In genomic region chr4:141849778-141850177, GRCh38 we compare ENCODE assay signal across 20 cellular contexts.
A peak's percentile ranks its signal among the peaks of the same experiment; 100 is the strongest.
DNase-seq lines count a peak whose midpoint lies in the region; ATAC-seq, FAIRE-seq and TF ChIP-seq lines count a peak whose summit lies in the region.
"Had no signal": no experiment of that assay in that cellular context is flagged by ENCODE, and none has a peak within 500 bp of the region (broad histone marks: within the 10 kb centered on the region; RNA-seq: fewer than 3 reads in every experiment).

No MANE protein-coding gene starts in this region.

- ATAC-seq in A549: no peak
- peak; percentile 40 for ATAC-seq in body of pancreas
- no peak for ATAC-seq in HG03469 (IDR thresholded peaks at IDR 0.05; ENCODE audit: unreplicated experiment)
- no peak for ATAC-seq in HG02852 (IDR thresholded peaks at IDR 0.05; ENCODE audit: unreplicated experiment)
- no peak for ATAC-seq in HG03039 (IDR thresholded peaks at IDR 0.05; ENCODE audit: unreplicated experiment)

- H3K4me2 ChIP-seq in A549: peak overlapping the region; percentile 54
- H3K4me2 ChIP-seq: KMS-11 had no signal

- TF ChIP-seq CTCF in A549 (IDR thresholded peaks at IDR 0.05) (no peak), body of pancreas (IDR thresholded peaks at IDR 0.05) (no peak)

- WGBS in A549 (ENCODE audit: missing lambda C conversion rate): 24% methylated on average over 1 of the region's 1 CpG
- 11 to 17% methylated on average over 1 of the region's 1 CpG for WGBS in body of pancreas, 2 donors

- TF ChIP-seq EP300 in A549 (IDR thresholded peaks at IDR 0.05): no peak

- TF ChIP-seq POLR2A in A549 (IDR thresholded peaks at IDR 0.05; ENCODE audit: low read length) (no peak), body of pancreas (IDR thresholded peaks at IDR 0.05) (no peak)

- no peaks in the 10 kb centered on the region for H3K36me3 ChIP-seq in body of pancreas (replicated peaks in 1 of 2; ENCODE audit: insufficient read depth in 1 of 2, low read depth in 2 of 2)
- H3K36me3 ChIP-seq: BE2C, Peyer's patch had no signal

- H3K4me3 ChIP-seq in A549: no peak overlapping the region
- no peak overlapping the region for H3K4me3 ChIP-seq in body of pancreas
- H3K4me3 ChIP-seq: Peyer's patch had no signal

- H3K27ac ChIP-seq in A549 (peak overlapping the region in 1 of 2 experiments; percentile 16; a peak in 1 of 6 replicates), body of pancreas (peak overlapping the region in 1 of 4 donors; percentile 23)
- H3K27ac ChIP-seq: KMS-11, Peyer's patch had no signal

- CTCF ChIA-PET in A549 (lab: Yijun Ruan, JAX): no interaction called here

- H3K9me3 ChIP-seq in A549: no peaks in the 10 kb centered on the region
- no peaks in the 10 kb centered on the region for H3K9me3 ChIP-seq in body of pancreas
- H3K9me3 ChIP-seq: BE2C, Peyer's patch had no signal

- DNase-seq in A549 (ENCODE audit: low read depth in 1 of 2, low spot score in 1 of 2) (no peak), body of pancreas (no peak), fibroblast of the conjunctiva (ENCODE audit: low read depth) (peak; percentile 13), middle frontal gyrus (ENCODE audit: extremely low spot score, low spot score) (peak; percentile 20), cerebellar cortex (ENCODE audit: low spot score) (no peak)
- DNase-seq: BE2C, H9, HFFc6, NCI-H1105, NCI-H2081, NCI-H2171 treated with DMSO at 0.1 percent for 48 hours, NCI-H524 treated with DMSO at 0.1 percent for 48 hours, NCI-H82, Peyer's patch had no signal

- no peak for FAIRE-seq in A549 (lab: Jason Lieb, UNC)
- FAIRE-seq: D721Med, HTR-8/SVneo had no signal

- intact Hi-C loops in body of pancreas (cut with DNase I): no loop called here

- H3K27me3 ChIP-seq in body of pancreas: no peaks in the 10 kb centered on the region
- H3K27me3 ChIP-seq: BE2C, Peyer's patch had no signal

- peaks cover 43% of the 10 kb centered on the region for H3K4me1 ChIP-seq in A549
- peaks cover 16% of the 10 kb centered on the region for H3K4me1 ChIP-seq in body of pancreas
- H3K4me1 ChIP-seq: BE2C, Peyer's patch had no signal

- TF ChIP-seq RAD21 in A549 (conservative IDR thresholded peaks at IDR 0.05 in 1 of 2, IDR thresholded peaks at IDR 0.05 in 1 of 2): no peak

- POLR2A ChIA-PET in A549 (lab: Yijun Ruan, JAX): no interaction called here

TF ChIP-seq in A549, 52 proteins besides CTCF, POLR2A, EP300 and RAD21:
- TF ChIP-seq, protein P1, sequence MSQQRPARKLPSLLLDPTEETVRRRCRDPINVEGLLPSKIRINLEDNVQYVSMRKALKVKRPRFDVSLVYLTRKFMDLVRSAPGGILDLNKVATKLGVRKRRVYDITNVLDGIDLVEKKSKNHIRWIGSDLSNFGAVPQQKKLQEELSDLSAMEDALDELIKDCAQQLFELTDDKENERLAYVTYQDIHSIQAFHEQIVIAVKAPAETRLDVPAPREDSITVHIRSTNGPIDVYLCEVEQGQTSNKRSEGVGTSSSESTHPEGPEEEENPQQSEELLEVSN (IDR thresholded peaks at IDR 0.05; ENCODE audit: borderline replicate concordance, low read depth): no peak
- TF ChIP-seq BHLHE40 (IDR thresholded peaks at IDR 0.05; ENCODE audit: low read depth, low read length): no peak
TF ChIP-seq in A549: peak in this region for 0.

Comparison
In these comparisons a context has a peak if more than half of its experiments do, and no peak if none do; other contexts are left out.
1. DNase-seq: peak in fibroblast of the conjunctiva (single experiment) and middle frontal gyrus (single experiment); none in A549 (0 of 2), body of pancreas (0 of 4) and cerebellar cortex (single experiment).